In genomic region chr1:213905315-213905714, GRCh38 we compare ENCODE assay signal across 22 cellular contexts.
A peak's percentile ranks its signal among the peaks of the same experiment; 100 is the strongest.
DNase-seq lines count a peak whose midpoint lies in the region; ATAC-seq and TF ChIP-seq lines count a peak whose summit lies in the region.
"Had no signal": no experiment of that assay in that cellular context is flagged by ENCODE, and none has a peak within 500 bp of the region (broad histone marks: within the 10 kb centered on the region; RNA-seq: fewer than 3 reads in every experiment).

No MANE protein-coding gene starts in this region.

- no peaks in the 10 kb centered on the region for H3K4me1 ChIP-seq in right cardiac atrium (ENCODE audit: control insufficient read depth, insufficient read depth, low read length)
- H3K4me1 ChIP-seq in psoas muscle: no peaks in the 10 kb centered on the region
- H3K4me1 ChIP-seq in naive thymus-derived CD4-positive, alpha-beta T cell (ENCODE audit: control insufficient read depth in 2 of 2, insufficient read depth in 2 of 2, low read length in 2 of 2): no peaks in the 10 kb centered on the region
- H3K4me1 ChIP-seq: lower lobe of right lung had no signal

- H3K4me1 Mint-ChIP-seq in naive thymus-derived CD4-positive, alpha-beta T cell: peaks cover 0 to 5% (median 0%) of the 10 kb centered on the region in 7 donors
- H3K4me1 Mint-ChIP-seq: activated CD8-positive, alpha-beta memory T cell treated with anti-CD3 and anti-CD28 coated beads, Interleukin-2, amount 10 ng/mL, durations not matched to agents 7 days and 5 days; CD4-positive, CD25-positive, alpha-beta regulatory T cell; T-helper 17 cell had no signal

- H3K27ac ChIP-seq in caudate nucleus (ENCODE audit: low read depth, low read length) (peak overlapping the region; percentile 56), right cardiac atrium (ENCODE audit: low read length) (no peak overlapping the region), psoas muscle (no peak overlapping the region)
- H3K27ac ChIP-seq in naive thymus-derived CD4-positive, alpha-beta T cell (ENCODE audit: low read depth, low read length): no peak overlapping the region
- H3K27ac ChIP-seq: lower lobe of right lung had no signal

- no peak for TF ChIP-seq CTCF in psoas muscle (IDR thresholded peaks at IDR 0.05)

- peak; percentile 5 for DNase-seq in G401 (ENCODE audit: low spot score)
- DNase-seq in caudate nucleus (lab: John Stamatoyannopoulos, UW): peak in 56 of 61 donors; percentile 1 to 81 (median 54)
- peak; percentile 36 to 85 (median 80) for DNase-seq in right cardiac atrium
- peak; percentile 23 to 58 for DNase-seq in psoas muscle
- DNase-seq in activated CD8-positive, alpha-beta memory T cell treated with anti-CD3 and anti-CD28 coated beads, Interleukin-2, amount 50 U/mL, for 4 hours: no peak
- DNase-seq in NCI-H526 (lab: John Stamatoyannopoulos, UW): no peak
- DNase-seq in stimulated activated CD4-positive, alpha-beta T cell treated with anti-CD3 and anti-CD28 coated beads, Interleukin-15, amount 100 ng/mL, for 24 hours: no peak
- DNase-seq in naive thymus-derived CD4-positive, alpha-beta T cell: no peak
- DNase-seq: ACHN; activated CD8-positive, alpha-beta memory T cell treated with anti-CD3 and anti-CD28 coated beads, Interleukin-2, amount 10 ng/mL, durations not matched to agents 7 days and 5 days; activated effector memory CD4-positive, alpha-beta T cell treated with Interleukin-2 at 50 U/mL for 16 hours; CD4-positive, CD25-positive, alpha-beta regulatory T cell; DND-41; foreskin fibroblast; Kasumi-1; lower lobe of right lung; NCI-H1417; retina; SIG-M5; T-helper 17 cell had no signal

- no peaks in the 10 kb centered on the region for H3K36me3 ChIP-seq in psoas muscle (ENCODE audit: insufficient read depth in 1 of 2, low read depth in 1 of 2)
- H3K36me3 ChIP-seq in naive thymus-derived CD4-positive, alpha-beta T cell (ENCODE audit: control insufficient read depth in 2 of 3, insufficient read depth in 3 of 3, low read length in 3 of 3): no peaks in the 10 kb centered on the region
- H3K36me3 ChIP-seq: lower lobe of right lung had no signal

- CTCF ChIA-PET in naive thymus-derived CD4-positive, alpha-beta T cell (lab: Charles Lee): no interaction called here

- in situ Hi-C loops in G401 (cut with HindIII; ENCODE audit: low sequenced_read_pairs): no loop called here

- ATAC-seq in right cardiac atrium: peak; percentile 91 to 96
- ATAC-seq in psoas muscle: peak; percentile 67 to 80 (median 72)
- ATAC-seq in naive thymus-derived CD4-positive, alpha-beta T cell: no peak
- ATAC-seq: activated CD4-positive, CD25-positive, alpha-beta regulatory T cell treated with anti-CD3 and anti-CD28 coated beads, Interleukin-2, amount 50 U/mL, for 24 hours; activated CD8-positive, alpha-beta memory T cell treated with anti-CD3 and anti-CD28 coated beads, Interleukin-2, amount 10 ng/mL, durations not matched to agents 7 days and 5 days; T-helper 17 cell had no signal

- 40% methylated on average over 13 of the region's 13 CpGs for WGBS in right cardiac atrium
- 11 to 22% (median 16%) methylated on average over 13 of the region's 13 CpGs for WGBS in psoas muscle, 3 donors

- no peak overlapping the region for H3K4me3 Mint-ChIP-seq in naive thymus-derived CD4-positive, alpha-beta T cell
- H3K4me3 Mint-ChIP-seq: activated CD8-positive, alpha-beta memory T cell treated with anti-CD3 and anti-CD28 coated beads, Interleukin-2, amount 10 ng/mL, durations not matched to agents 7 days and 5 days; CD4-positive, CD25-positive, alpha-beta regulatory T cell; nephron; T-helper 17 cell had no signal

- H3K9me3 ChIP-seq in right cardiac atrium (ENCODE audit: control insufficient read depth, low read length) (no peaks in the 10 kb centered on the region), psoas muscle (no peaks in the 10 kb centered on the region)
- no peaks in the 10 kb centered on the region for H3K9me3 ChIP-seq in naive thymus-derived CD4-positive, alpha-beta T cell (ENCODE audit: control insufficient read depth in 2 of 3, low read length in 3 of 3)
- H3K9me3 ChIP-seq: lower lobe of right lung had no signal

- H3K4me3 ChIP-seq in right cardiac atrium (ENCODE audit: low read length) (no peak overlapping the region), psoas muscle (peak overlapping the region; percentile 7)
- H3K4me3 ChIP-seq in naive thymus-derived CD4-positive, alpha-beta T cell (ENCODE audit: low read length): no peak overlapping the region
- H3K4me3 ChIP-seq: lower lobe of right lung had no signal

- no peak overlapping the region for H3K27ac Mint-ChIP-seq in naive thymus-derived CD4-positive, alpha-beta T cell
- H3K27ac Mint-ChIP-seq: activated CD8-positive, alpha-beta memory T cell treated with anti-CD3 and anti-CD28 coated beads, Interleukin-2, amount 10 ng/mL, durations not matched to agents 7 days and 5 days; CD4-positive, CD25-positive, alpha-beta regulatory T cell; nephron; T-helper 17 cell had no signal

- peaks cover 0 to 7% (median 0%) of the 10 kb centered on the region in 5 donors for H3K27me3 Mint-ChIP-seq in naive thymus-derived CD4-positive, alpha-beta T cell
- H3K27me3 Mint-ChIP-seq: activated CD8-positive, alpha-beta memory T cell treated with anti-CD3 and anti-CD28 coated beads, Interleukin-2, amount 10 ng/mL, durations not matched to agents 7 days and 5 days; CD4-positive, CD25-positive, alpha-beta regulatory T cell; T-helper 17 cell had no signal

- intact Hi-C loops in right cardiac atrium (cut with DNase I): no loop called here
- intact Hi-C loops in psoas muscle (cut with DNase I): no loop called here
- intact Hi-C loops in naive thymus-derived CD4-positive, alpha-beta T cell (cut with micrococcal nuclease): no loop called here

- H3K9me3 Mint-ChIP-seq in naive thymus-derived CD4-positive, alpha-beta T cell: peaks cover 0 to 3% (median 0%) of the 10 kb centered on the region in 11 donors
- H3K9me3 Mint-ChIP-seq: CD4-positive, CD25-positive, alpha-beta regulatory T cell; nephron had no signal

- H3K27me3 ChIP-seq in right cardiac atrium (ENCODE audit: control insufficient read depth, insufficient read depth): no peaks in the 10 kb centered on the region
- no peaks in the 10 kb centered on the region for H3K27me3 ChIP-seq in psoas muscle (ENCODE audit: insufficient read depth in 3 of 3, low read length in 2 of 3)
- H3K27me3 ChIP-seq in naive thymus-derived CD4-positive, alpha-beta T cell (ENCODE audit: control insufficient read depth in 2 of 2, insufficient read depth in 2 of 2, low read length in 2 of 2): no peaks in the 10 kb centered on the region

- no peaks in the 10 kb centered on the region for H3K36me3 Mint-ChIP-seq in naive thymus-derived CD4-positive, alpha-beta T cell
- H3K36me3 Mint-ChIP-seq: activated CD8-positive, alpha-beta memory T cell treated with anti-CD3 and anti-CD28 coated beads, Interleukin-2, amount 10 ng/mL, durations not matched to agents 7 days and 5 days; CD4-positive, CD25-positive, alpha-beta regulatory T cell had no signal

- POLR2A ChIA-PET in naive thymus-derived CD4-positive, alpha-beta T cell (lab: Charles Lee): no interaction called here

Comparison
In these comparisons a context has a peak if more than half of its experiments do, and no peak if none do; other contexts are left out.
1. DNase-seq: peak in G401 (single experiment), caudate nucleus (56 of 61), right cardiac atrium (3 of 3) and psoas muscle (2 of 2); none in activated CD8-positive, alpha-beta memory T cell treated with anti-CD3 and anti-CD28 coated beads, Interleukin-2, amount 50 U/mL, for 4 hours (single experiment), NCI-H526 (0 of 2), stimulated activated CD4-positive, alpha-beta T cell treated with anti-CD3 and anti-CD28 coated beads, Interleukin-15, amount 100 ng/mL, for 24 hours (single experiment) and naive thymus-derived CD4-positive, alpha-beta T cell (0 of 9).